In the genomic region with DNA sequence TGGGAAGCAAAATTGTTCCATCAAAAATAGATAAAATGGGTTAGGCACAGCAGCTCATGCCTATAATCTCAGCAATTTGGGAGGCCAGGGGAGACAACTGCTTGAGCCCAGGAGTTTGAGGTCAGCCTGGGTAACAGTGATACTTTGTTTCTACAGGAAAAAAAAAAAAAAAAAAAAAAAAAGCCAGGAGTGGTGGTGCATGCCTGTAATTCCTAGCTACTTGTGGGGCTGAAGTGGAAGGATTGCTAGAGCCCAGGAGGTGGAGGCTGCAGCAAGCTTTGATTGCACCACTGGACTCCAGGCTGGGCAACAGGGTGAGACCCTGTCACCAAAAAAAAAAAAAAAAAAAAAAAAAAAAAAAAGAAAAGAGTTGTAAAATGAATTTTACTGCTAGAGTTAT, we compare ENCODE assay signal across 1 cellular context.
TF ChIP-seq lines count a peak whose summit lies in the region.

No MANE protein-coding gene starts in this region.

TF ChIP-seq in SK-N-SH treated with all-trans-retinoic acid at 6 μM for 48 hours, 23 proteins besides CTCF, POLR2A, EP300 and RAD21 (continued from another document):
- no peak for TF ChIP-seq TOX (CRISPR knock-in tag; IDR thresholded peaks at IDR 0.05; ENCODE audit: borderline replicate concordance)
- no peak for TF ChIP-seq ZFP30 (CRISPR knock-in tag; IDR thresholded peaks at IDR 0.05)
- TF ChIP-seq ESRRG (CRISPR knock-in tag; IDR thresholded peaks at IDR 0.05): no peak
- TF ChIP-seq, protein P1, sequence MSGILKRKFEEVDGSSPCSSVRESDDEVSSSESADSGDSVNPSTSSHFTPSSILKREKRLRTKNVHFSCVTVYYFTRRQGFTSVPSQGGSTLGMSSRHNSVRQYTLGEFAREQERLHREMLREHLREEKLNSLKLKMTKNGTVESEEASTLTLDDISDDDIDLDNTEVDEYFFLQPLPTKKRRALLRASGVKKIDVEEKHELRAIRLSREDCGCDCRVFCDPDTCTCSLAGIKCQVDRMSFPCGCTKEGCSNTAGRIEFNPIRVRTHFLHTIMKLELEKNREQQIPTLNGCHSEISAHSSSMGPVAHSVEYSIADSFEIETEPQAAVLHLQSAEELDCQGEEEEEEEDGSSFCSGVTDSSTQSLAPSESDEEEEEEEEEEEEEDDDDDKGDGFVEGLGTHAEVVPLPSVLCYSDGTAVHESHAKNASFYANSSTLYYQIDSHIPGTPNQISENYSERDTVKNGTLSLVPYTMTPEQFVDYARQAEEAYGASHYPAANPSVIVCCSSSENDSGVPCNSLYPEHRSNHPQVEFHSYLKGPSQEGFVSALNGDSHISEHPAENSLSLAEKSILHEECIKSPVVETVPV (CRISPR knock-in tag; IDR thresholded peaks at IDR 0.05): no peak
- TF ChIP-seq RARB (CRISPR knock-in tag; IDR thresholded peaks at IDR 0.05): no peak
- TF ChIP-seq ZC3H10 (CRISPR knock-in tag; IDR thresholded peaks at IDR 0.05): no peak
- no peak for TF ChIP-seq TCF4 (CRISPR knock-in tag; IDR thresholded peaks at IDR 0.05; ENCODE audit: borderline replicate concordance)
- TF ChIP-seq, protein P2, sequence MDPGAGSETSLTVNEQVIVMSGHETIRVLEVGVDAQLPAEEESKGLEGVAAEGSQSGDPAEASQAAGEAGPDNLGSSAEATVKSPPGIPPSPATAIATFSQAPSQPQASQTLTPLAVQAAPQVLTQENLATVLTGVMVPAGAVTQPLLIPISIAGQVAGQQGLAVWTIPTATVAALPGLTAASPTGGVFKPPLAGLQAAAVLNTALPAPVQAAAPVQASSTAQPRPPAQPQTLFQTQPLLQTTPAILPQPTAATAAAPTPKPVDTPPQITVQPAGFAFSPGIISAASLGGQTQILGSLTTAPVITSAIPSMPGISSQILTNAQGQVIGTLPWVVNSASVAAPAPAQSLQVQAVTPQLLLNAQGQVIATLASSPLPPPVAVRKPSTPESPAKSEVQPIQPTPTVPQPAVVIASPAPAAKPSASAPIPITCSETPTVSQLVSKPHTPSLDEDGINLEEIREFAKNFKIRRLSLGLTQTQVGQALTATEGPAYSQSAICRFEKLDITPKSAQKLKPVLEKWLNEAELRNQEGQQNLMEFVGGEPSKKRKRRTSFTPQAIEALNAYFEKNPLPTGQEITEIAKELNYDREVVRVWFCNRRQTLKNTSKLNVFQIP (CRISPR knock-in tag; IDR thresholded peaks at IDR 0.05; ENCODE audit: borderline replicate concordance, low read depth): no peak
- TF ChIP-seq, protein P3, sequence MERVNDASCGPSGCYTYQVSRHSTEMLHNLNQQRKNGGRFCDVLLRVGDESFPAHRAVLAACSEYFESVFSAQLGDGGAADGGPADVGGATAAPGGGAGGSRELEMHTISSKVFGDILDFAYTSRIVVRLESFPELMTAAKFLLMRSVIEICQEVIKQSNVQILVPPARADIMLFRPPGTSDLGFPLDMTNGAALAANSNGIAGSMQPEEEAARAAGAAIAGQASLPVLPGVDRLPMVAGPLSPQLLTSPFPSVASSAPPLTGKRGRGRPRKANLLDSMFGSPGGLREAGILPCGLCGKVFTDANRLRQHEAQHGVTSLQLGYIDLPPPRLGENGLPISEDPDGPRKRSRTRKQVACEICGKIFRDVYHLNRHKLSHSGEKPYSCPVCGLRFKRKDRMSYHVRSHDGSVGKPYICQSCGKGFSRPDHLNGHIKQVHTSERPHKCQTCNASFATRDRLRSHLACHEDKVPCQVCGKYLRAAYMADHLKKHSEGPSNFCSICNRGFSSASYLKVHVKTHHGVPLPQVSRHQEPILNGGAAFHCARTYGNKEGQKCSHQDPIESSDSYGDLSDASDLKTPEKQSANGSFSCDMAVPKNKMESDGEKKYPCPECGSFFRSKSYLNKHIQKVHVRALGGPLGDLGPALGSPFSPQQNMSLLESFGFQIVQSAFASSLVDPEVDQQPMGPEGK (CRISPR knock-in tag; IDR thresholded peaks at IDR 0.05; ENCODE audit: borderline replicate concordance): no peak
- no peak for TF ChIP-seq GLIS3 (CRISPR knock-in tag; IDR thresholded peaks at IDR 0.05)
- no peak for TF ChIP-seq OSR1 (CRISPR knock-in tag; IDR thresholded peaks at IDR 0.05)
TF ChIP-seq in SK-N-SH treated with all-trans-retinoic acid at 6 μM for 48 hours: peak in this region for 0.
